ENCODE assay signal across 3 cellular contexts in genomic region chr10:79202188-79203013, GRCh38.
A peak's percentile ranks its signal among the peaks of the same experiment; 100 is the strongest.
TF ChIP-seq lines count a peak whose summit lies in the region.

No MANE protein-coding gene starts in this region.

TF ChIP-seq in HEK293T, 16 proteins besides CTCF, POLR2A, EP300 and RAD21 (continued from another document):
- TF ChIP-seq CTBP1 (IDR thresholded peaks at IDR 0.05; ENCODE audit: borderline replicate concordance) (no peak), L3MBTL2 (conservative IDR thresholded peaks at IDR 0.05) (no peak), PKNOX1 (IDR thresholded peaks at IDR 0.05) (no peak), NFRKB (IDR thresholded peaks at IDR 0.05) (no peak), ZNF384 (IDR thresholded peaks at IDR 0.05) (no peak), HDGF (IDR thresholded peaks at IDR 0.05; ENCODE audit: borderline replicate concordance) (no peak)

TF ChIP-seq in H1, 55 proteins besides CTCF, POLR2A, EP300 and RAD21 (continued from another document):
- TF ChIP-seq NRF1 (IDR thresholded peaks at IDR 0.05; ENCODE audit: low read depth, low read length) (no peak), TCF12 (IDR thresholded peaks at IDR 0.05; ENCODE audit: low read depth, low read length) (no peak), CHD2 (IDR thresholded peaks at IDR 0.05; ENCODE audit: low read length) (no peak), RFX5 (IDR thresholded peaks at IDR 0.05; ENCODE audit: borderline replicate concordance, low read depth, low read length) (no peak), E2F6 (IDR thresholded peaks at IDR 0.05) (no peak), SAP30 (IDR thresholded peaks at IDR 0.05; ENCODE audit: insufficient read depth, insufficient replicate concordance, low read length) (no peak), SP4 (IDR thresholded peaks at IDR 0.05; ENCODE audit: low read length) (no peak), JUN (IDR thresholded peaks at IDR 0.05; ENCODE audit: low read depth, low read length) (no peak), SP1 (IDR thresholded peaks at IDR 0.05; ENCODE audit: low read depth, low read length) (no peak), HDAC6 (IDR thresholded peaks at IDR 0.05; ENCODE audit: low read depth, low read length) (no peak), BACH1 (IDR thresholded peaks at IDR 0.05; ENCODE audit: low read length) (no peak)

TF ChIP-seq in neural cell, 6 proteins besides CTCF, POLR2A, EP300 and RAD21:
- no peak for TF ChIP-seq MXI1 (conservative IDR thresholded peaks at IDR 0.05; ENCODE audit: poor library complexity, severe bottlenecking)
- peak; percentile 41 for TF ChIP-seq SMC3 (conservative IDR thresholded peaks at IDR 0.05; ENCODE audit: poor library complexity)
